ENCODE assay signal across 14 cellular contexts in the genomic region with DNA sequence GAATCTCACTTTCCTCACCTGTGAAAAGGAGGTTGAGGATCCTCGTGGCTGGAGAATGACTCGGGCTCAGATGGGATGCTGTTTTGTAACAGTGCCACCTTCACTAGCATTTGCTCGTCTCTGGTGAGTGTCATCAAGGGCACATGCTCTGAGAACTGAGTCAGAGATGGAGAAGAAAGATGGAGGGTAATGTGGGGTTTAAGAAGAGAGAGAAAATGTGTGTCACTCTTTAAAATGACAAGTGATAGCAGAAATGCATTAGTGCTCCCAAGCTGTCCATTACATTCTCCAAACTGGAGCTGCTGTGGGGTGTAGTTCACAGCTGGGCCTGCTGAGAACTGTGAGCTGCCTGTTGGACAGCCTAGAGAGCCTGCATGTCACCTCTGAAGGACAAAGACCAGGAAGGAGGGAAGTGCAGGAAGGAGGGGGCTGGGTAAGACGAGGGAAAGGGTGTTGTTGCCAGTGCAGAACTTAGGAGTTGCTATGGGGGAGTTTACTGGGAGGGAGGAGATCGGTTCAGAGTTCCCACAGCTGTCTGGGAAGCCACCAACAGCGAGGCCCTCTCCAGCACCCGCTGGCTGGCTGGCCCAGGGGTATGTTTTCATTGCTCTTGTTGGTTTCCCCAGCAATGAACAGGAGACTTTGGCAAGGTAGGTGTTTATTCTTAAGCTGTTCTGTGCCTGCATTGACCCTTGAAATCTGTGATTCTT. TPM values are rescaled to one million over a fixed set of nuclear protein-coding genes. Genes with fewer than 3 reads are reported as not detected.
A peak's percentile ranks its signal among the peaks of the same experiment; 100 is the strongest.
DNase-seq lines count a peak whose midpoint lies in the region; ATAC-seq, FAIRE-seq and TF ChIP-seq lines count a peak whose summit lies in the region.
"Had no signal": no experiment of that assay in that cellular context is flagged by ENCODE, and none has a peak within 500 bp of the region (broad histone marks: within the 10 kb centered on the region; RNA-seq: fewer than 3 reads in every experiment).

No MANE protein-coding gene starts in this region.

- no peak overlapping the region for H3K4me2 ChIP-seq in astrocyte (ENCODE audit: low read length)

- H3K27ac Mint-ChIP-seq in astrocyte (ENCODE audit: unreplicated experiment) = peak overlapping the region; percentile 21
- no peak overlapping the region for H3K27ac Mint-ChIP-seq in progenitor cell of endocrine pancreas
- H3K27ac Mint-ChIP-seq: activated naive CD8-positive, alpha-beta T cell had no signal

- H3K79me2 ChIP-seq in astrocyte (ENCODE audit: insufficient read depth, low read length) = no peaks in the 10 kb centered on the region

- no peak overlapping the region for H3K4me3 ChIP-seq in astrocyte (ENCODE audit: insufficient read depth, low read depth, low read length)
- H3K4me3 ChIP-seq in right atrium auricular region = no peak overlapping the region
- H3K4me3 ChIP-seq in rectal smooth muscle tissue (ENCODE audit: low read length) = no peak overlapping the region
- H3K4me3 ChIP-seq: SJCRH30 had no signal

- H3K27me3 Mint-ChIP-seq in astrocyte (ENCODE audit: low read depth, unreplicated experiment) (no peaks in the 10 kb centered on the region), progenitor cell of endocrine pancreas (peaks cover 17% of the 10 kb centered on the region)
- H3K27me3 Mint-ChIP-seq: activated naive CD8-positive, alpha-beta T cell had no signal

- H3K4me1 Mint-ChIP-seq in astrocyte (ENCODE audit: low read depth, unreplicated experiment) (peaks cover 10% of the 10 kb centered on the region), progenitor cell of endocrine pancreas (ENCODE audit: low read depth) (peaks cover 4% of the 10 kb centered on the region)

- H2AFZ ChIP-seq in astrocyte (ENCODE audit: low read depth, low read length) = no peak overlapping the region

- H3K27me3 ChIP-seq in astrocyte (ENCODE audit: insufficient read depth, low read length) (no peaks in the 10 kb centered on the region), right atrium auricular region (no peaks in the 10 kb centered on the region), rectal smooth muscle tissue (ENCODE audit: control insufficient read depth, insufficient read depth, low read length) (no peaks in the 10 kb centered on the region)
- H3K27me3 ChIP-seq: SJCRH30 had no signal

- ATAC-seq in HG03460 (IDR thresholded peaks at IDR 0.05; ENCODE audit: unreplicated experiment) = no peak
- ATAC-seq in HG03139 (IDR thresholded peaks at IDR 0.05; ENCODE audit: unreplicated experiment) = no peak

- H3K4me1 ChIP-seq in astrocyte (ENCODE audit: insufficient read depth, low read length) (no peaks in the 10 kb centered on the region), right atrium auricular region (peaks cover 0 to 19% of the 10 kb centered on the region in 2 donors), rectal smooth muscle tissue (ENCODE audit: control insufficient read depth, insufficient read depth, low read length) (peaks cover 11% of the 10 kb centered on the region)

- peak overlapping the region; percentile 11 for H3K4me3 Mint-ChIP-seq in astrocyte (ENCODE audit: unreplicated experiment)
- no peak overlapping the region for H3K4me3 Mint-ChIP-seq in progenitor cell of endocrine pancreas (ENCODE audit: low read depth)
- H3K4me3 Mint-ChIP-seq: activated naive CD8-positive, alpha-beta T cell had no signal

- H3K9me3 Mint-ChIP-seq in astrocyte (ENCODE audit: unreplicated experiment) (no peaks in the 10 kb centered on the region), progenitor cell of endocrine pancreas (ENCODE audit: low read depth) (peaks cover 2% of the 10 kb centered on the region)

- H3K27ac ChIP-seq in astrocyte (ENCODE audit: low read depth, low read length) (no peak overlapping the region), right atrium auricular region (peak overlapping the region; percentile 41 to 80), rectal smooth muscle tissue (ENCODE audit: low read depth, low read length) (peak overlapping the region; percentile 64)
- H3K27ac ChIP-seq: SJCRH30 had no signal

- FAIRE-seq in HTR-8/SVneo (lab: Jason Lieb, UNC) (peak; percentile 68), astrocyte (lab: Jason Lieb, UNC) (no peak)
- FAIRE-seq: endometrium had no signal

- no peak for DNase-seq in HTR-8/SVneo (ENCODE audit: insufficient read length, low spot score)
- no peak for DNase-seq in astrocyte (ENCODE audit: low read depth)
- no peak for DNase-seq in right atrium auricular region (ENCODE audit: low spot score)
- no peak for DNase-seq in progenitor cell of endocrine pancreas (ENCODE audit: low spot score, unreplicated experiment)
- DNase-seq in NCI-H446 treated with DMSO at 0.1 percent for 48 hours (lab: John Stamatoyannopoulos, UW) = no peak
- DNase-seq: activated CD4-positive, CD25-positive, alpha-beta regulatory T cell treated with anti-CD3 and anti-CD28 coated beads, Interleukin-2, amount 50 U/mL, for 72 hours; KG1; NCI-H345; SJCRH30 had no signal

- no peaks in the 10 kb centered on the region for H4K20me1 ChIP-seq in astrocyte (ENCODE audit: insufficient read depth, low read length)

- peaks cover 4% of the 10 kb centered on the region for H3K9me3 ChIP-seq in astrocyte (ENCODE audit: insufficient read depth, low read depth, low read length)
- no peaks in the 10 kb centered on the region for H3K9me3 ChIP-seq in right atrium auricular region
- H3K9me3 ChIP-seq: SJCRH30 had no signal

- no peaks in the 10 kb centered on the region for H3K36me3 Mint-ChIP-seq in astrocyte (ENCODE audit: low read depth, unreplicated experiment)
- H3K36me3 Mint-ChIP-seq in progenitor cell of endocrine pancreas (ENCODE audit: insufficient read depth) = peaks cover 1% of the 10 kb centered on the region

- no peaks in the 10 kb centered on the region for H3K36me3 ChIP-seq in astrocyte (ENCODE audit: insufficient read depth, low read length)
- H3K36me3 ChIP-seq in right atrium auricular region = peaks cover 21% of the 10 kb centered on the region
- H3K36me3 ChIP-seq in rectal smooth muscle tissue (ENCODE audit: control insufficient read depth, insufficient read depth, low read length) = no peaks in the 10 kb centered on the region

- H3K9ac ChIP-seq in astrocyte (ENCODE audit: low read length) (no peak overlapping the region), rectal smooth muscle tissue (ENCODE audit: low read length) (no peak overlapping the region)

- TF ChIP-seq CTCF in astrocyte (IDR thresholded peaks at IDR 0.05; ENCODE audit: insufficient read depth, low read depth, low read length) (no peak), right atrium auricular region (IDR thresholded peaks at IDR 0.05) (no peak), progenitor cell of endocrine pancreas (IDR thresholded peaks at IDR 0.05; ENCODE audit: unreplicated experiment) (no peak)

RNA-seq across cellular contexts. Expression of a gene that starts 19.8 kb away (rescaled TPM):
- 1.6 and 2.0 TPM in 2 replicates for total RNA-seq in astrocyte
- 10 to 100 TPM; 70.1 to 89.5 TPM for total RNA-seq in right atrium auricular region
- total RNA-seq in progenitor cell of endocrine pancreas = 0.50 and 1.3 TPM in 2 replicates

Comparison
In these comparisons a context has a peak if more than half of its experiments do, and no peak if none do; other contexts are left out.
1. RNA of a gene that starts 19.8 kb away (total RNA-seq): 70.1 to 89.5 TPM in right atrium auricular region; 1.6 to 2.0 TPM in astrocyte and 0.50 to 1.3 TPM in progenitor cell of endocrine pancreas; every median in the first group is over 10 times any median in the second.